Comparison of ENCODE assay signal across 11 cellular contexts in the genomic region with DNA sequence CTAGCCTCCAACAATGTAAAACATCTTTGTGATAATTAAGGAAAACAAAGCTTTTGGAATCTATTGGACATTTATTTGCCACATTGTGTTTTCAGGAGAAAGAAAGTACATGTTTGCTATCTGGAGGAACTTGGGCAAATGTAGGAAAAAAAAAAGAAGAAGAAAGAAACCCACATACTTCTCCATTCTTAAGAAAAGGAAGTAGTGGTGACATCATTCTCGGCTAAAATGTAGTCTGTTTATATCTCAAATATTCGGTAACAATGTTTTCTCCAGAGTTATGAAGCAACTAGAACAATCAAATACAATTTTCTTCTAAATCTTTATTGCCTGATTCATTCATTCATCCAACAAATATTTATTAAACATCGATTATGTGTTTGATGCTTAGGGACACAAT. TPM values are rescaled to one million over a fixed set of nuclear protein-coding genes. Genes with fewer than 3 reads are reported as not detected.
DNase-seq lines count a peak whose midpoint lies in the region; ATAC-seq, FAIRE-seq and TF ChIP-seq lines count a peak whose summit lies in the region.
"Had no signal": no experiment of that assay in that cellular context is flagged by ENCODE, and none has a peak within 500 bp of the region (broad histone marks: within the 10 kb centered on the region; RNA-seq: fewer than 3 reads in every experiment).

No MANE protein-coding gene starts in this region.

- H3K9me3 ChIP-seq in OCI-LY1 (ENCODE audit: low read length) (no peaks in the 10 kb centered on the region), SJCRH30 (replicated peaks) (no peaks in the 10 kb centered on the region)

- POLR2A ChIA-PET in activated CD4-positive, alpha-beta T cell treated with anti-CD3 and anti-CD28 coated beads for 36 hours (lab: Charles Lee), result no interaction called here

- intact Hi-C loops in activated CD4-positive, alpha-beta T cell treated with anti-CD3 and anti-CD28 coated beads for 36 hours (cut with DNase I, micrococcal nuclease), result no loop called here
- intact Hi-C loops in dendritic cell treated with granulocyte-macrophage colony-stimulating factor and Interleukin-4, amounts not matched to agents 40 ng/mL and 50 ng/mL, for 4 days (cut with micrococcal nuclease), result loop anchor here (10.0 kb wide), 2 partner anchors 109 to 379 kb away; no protein-coding TSS in a partner anchor

- H3K9me3 Mint-ChIP-seq in activated CD4-positive, alpha-beta T cell treated with anti-CD3 and anti-CD28 coated beads for 36 hours (ENCODE audit: low read depth), result peaks cover 2% of the 10 kb centered on the region
- no peaks in the 10 kb centered on the region for H3K9me3 Mint-ChIP-seq in dendritic cell treated with granulocyte-macrophage colony-stimulating factor and Interleukin-4, amounts not matched to agents 40 ng/mL and 50 ng/mL, for 4 days

- no peak for DNase-seq in activated CD4-positive, alpha-beta T cell treated with anti-CD3 and anti-CD28 coated beads for 36 hours
- DNase-seq in activated CD4-positive, alpha-beta T cell treated with anti-CD3 and anti-CD28 coated beads, Interleukin-2, amount 50 U/mL, for 4 hours, result no peak
- no peak for DNase-seq in GM19239 (ENCODE audit: insufficient read length, low spot score)
- DNase-seq in SJCRH30, result no peak
- DNase-seq: NCI-H1105 treated with DMSO at 0.1 percent for 48 hours had no signal

- no peak for FAIRE-seq in GM19239 (lab: Jason Lieb, UNC)
- FAIRE-seq: A204.1 had no signal

- peaks cover 17% of the 10 kb centered on the region for H3K79me2 ChIP-seq in OCI-LY1 (ENCODE audit: insufficient read depth, low read length)

- H3K36me3 Mint-ChIP-seq in activated CD4-positive, alpha-beta T cell treated with anti-CD3 and anti-CD28 coated beads for 36 hours (ENCODE audit: low read depth), result peaks cover 16% of the 10 kb centered on the region
- peaks cover 19% of the 10 kb centered on the region for H3K36me3 Mint-ChIP-seq in dendritic cell treated with granulocyte-macrophage colony-stimulating factor and Interleukin-4, amounts not matched to agents 40 ng/mL and 50 ng/mL, for 4 days (ENCODE audit: low read depth)

- CTCF ChIA-PET in activated CD4-positive, alpha-beta T cell treated with anti-CD3 and anti-CD28 coated beads for 36 hours (lab: Charles Lee), result interaction anchor here (0.7 kb wide), 1 partner anchor 1035 kb away, joined by 3 read pairs; no protein-coding TSS in a partner anchor

- peak overlapping the region; percentile 52; the same call in 1 of the 2 replicates for H3K9ac ChIP-seq in OCI-LY1 (ENCODE audit: low read length)

- H2AFZ ChIP-seq in OCI-LY1 (ENCODE audit: low read length), result no peak overlapping the region

- no peak for TF ChIP-seq CTCF in OCI-LY1 (IDR thresholded peaks at IDR 0.05; ENCODE audit: low read length)

- no peak for ATAC-seq in activated CD4-positive, alpha-beta T cell treated with anti-CD3 and anti-CD28 coated beads for 36 hours
- ATAC-seq in GM19395 (IDR thresholded peaks at IDR 0.05; ENCODE audit: unreplicated experiment), result no peak
- ATAC-seq: Panc1 had no signal

- no peaks in the 10 kb centered on the region for H3K27me3 Mint-ChIP-seq in activated CD4-positive, alpha-beta T cell treated with anti-CD3 and anti-CD28 coated beads for 36 hours
- H3K27me3 Mint-ChIP-seq in dendritic cell treated with granulocyte-macrophage colony-stimulating factor and Interleukin-4, amounts not matched to agents 40 ng/mL and 50 ng/mL, for 4 days, result no peaks in the 10 kb centered on the region

- H3F3A ChIP-seq in OCI-LY1 (ENCODE audit: insufficient read depth, low read length), result no peaks in the 10 kb centered on the region

- no peaks in the 10 kb centered on the region for H3K27me3 ChIP-seq in OCI-LY1 (ENCODE audit: insufficient read depth, low read length)
- no peaks in the 10 kb centered on the region for H3K27me3 ChIP-seq in SJCRH30

- no peaks in the 10 kb centered on the region for H4K20me1 ChIP-seq in OCI-LY1 (ENCODE audit: insufficient read depth, low read length)

- H3K4me1 ChIP-seq in OCI-LY1 (ENCODE audit: insufficient read depth, low read length, severe bottlenecking) (peaks cover 64% of the 10 kb centered on the region), SJCRH30 (peaks cover 8% of the 10 kb centered on the region)

- peak overlapping the region; percentile 99 for H3K4me3 Mint-ChIP-seq in activated CD4-positive, alpha-beta T cell treated with anti-CD3 and anti-CD28 coated beads for 36 hours
- peak overlapping the region; percentile 95 for H3K4me3 Mint-ChIP-seq in dendritic cell treated with granulocyte-macrophage colony-stimulating factor and Interleukin-4, amounts not matched to agents 40 ng/mL and 50 ng/mL, for 4 days

- peak overlapping the region; percentile 95 for H3K27ac Mint-ChIP-seq in activated CD4-positive, alpha-beta T cell treated with anti-CD3 and anti-CD28 coated beads for 36 hours
- H3K27ac Mint-ChIP-seq in dendritic cell treated with granulocyte-macrophage colony-stimulating factor and Interleukin-4, amounts not matched to agents 40 ng/mL and 50 ng/mL, for 4 days, result peak overlapping the region; percentile 92

- H3K9me2 ChIP-seq in OCI-LY1 (ENCODE audit: low read depth, low read length), result no peaks in the 10 kb centered on the region

- H3K4me2 ChIP-seq in OCI-LY1 (ENCODE audit: low read length), result peak overlapping the region; percentile 88

- H3K36me3 ChIP-seq in OCI-LY1 (ENCODE audit: insufficient read depth, low read length), result no peaks in the 10 kb centered on the region
- H3K36me3 ChIP-seq in SJCRH30, result no peaks in the 10 kb centered on the region

- peak overlapping the region; percentile 17 for H3K4me3 ChIP-seq in OCI-LY1 (ENCODE audit: low read depth, low read length, poor library complexity, severe bottlenecking)
- no peak overlapping the region for H3K4me3 ChIP-seq in skin epidermis
- H3K4me3 ChIP-seq in SJCRH30, result no peak overlapping the region

- peaks cover 61% of the 10 kb centered on the region for H3K4me1 Mint-ChIP-seq in activated CD4-positive, alpha-beta T cell treated with anti-CD3 and anti-CD28 coated beads for 36 hours
- H3K4me1 Mint-ChIP-seq in dendritic cell treated with granulocyte-macrophage colony-stimulating factor and Interleukin-4, amounts not matched to agents 40 ng/mL and 50 ng/mL, for 4 days (ENCODE audit: low read depth), result peaks cover 55% of the 10 kb centered on the region

- H3K27ac ChIP-seq in OCI-LY1 (ENCODE audit: low read depth, low read length, poor library complexity, severe bottlenecking), result peak overlapping the region; percentile 90
- H3K27ac ChIP-seq in skin epidermis, result peak overlapping the region in 12 of 21 experiments; percentile 6 to 100 (median 84)
- no peak overlapping the region for H3K27ac ChIP-seq in SJCRH30

RNA-seq across cellular contexts. Expression of a gene that starts 2.3 kb away (rescaled TPM):
- 10 to 100 TPM; 45.5 to 46.6 TPM for total RNA-seq in activated CD4-positive, alpha-beta T cell treated with anti-CD3 and anti-CD28 coated beads for 36 hours
- total RNA-seq in SJCRH30 (2014; rRNA removed; shearing (Covaris generic)), result 16.9 and 17.8 TPM in 2 replicates
